In the genomic region with DNA sequence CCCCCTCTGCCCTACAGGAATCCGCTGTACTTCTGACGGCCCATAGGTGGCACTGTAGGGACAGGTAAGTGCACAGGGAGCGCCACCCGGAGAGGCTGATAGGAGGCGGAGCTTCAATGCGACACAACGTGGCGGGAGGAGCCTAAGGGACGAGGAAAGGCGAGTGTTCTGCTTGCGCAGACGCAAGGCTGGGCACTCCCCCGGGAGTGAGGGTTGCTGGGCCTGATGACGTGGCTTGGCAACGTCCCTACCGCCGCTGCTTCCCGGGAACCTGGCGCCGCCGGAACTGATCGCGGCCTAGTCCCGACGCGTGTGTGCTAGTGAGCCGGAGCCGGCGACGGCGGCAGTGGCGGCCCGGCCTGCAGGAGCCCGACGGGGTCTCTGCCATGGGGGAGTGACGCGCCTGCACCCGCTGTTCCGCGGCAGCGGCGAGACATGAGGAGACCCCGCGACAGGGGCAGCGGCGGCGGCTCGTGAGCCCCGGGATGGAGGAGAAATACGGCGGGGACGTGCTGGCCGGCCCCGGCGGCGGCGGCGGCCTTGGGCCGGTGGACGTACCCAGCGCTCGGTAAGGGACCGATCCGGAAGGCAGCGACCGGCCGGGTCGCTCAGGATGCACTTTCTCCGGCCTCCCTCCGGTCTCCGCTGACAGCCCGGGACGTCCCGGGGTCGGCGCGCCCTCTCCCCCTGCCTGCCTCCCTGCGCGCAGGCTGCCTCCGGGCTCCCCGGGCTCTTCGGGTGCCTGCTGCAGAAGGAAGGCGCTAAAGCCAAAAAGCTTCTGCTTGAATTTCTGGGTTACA, we compare ENCODE assay signal across 8 cellular contexts. TPM values are rescaled to one million over a fixed set of nuclear protein-coding genes. Genes with fewer than 3 reads are reported as not detected.
DNase-seq lines count a peak whose midpoint lies in the region; ATAC-seq and TF ChIP-seq lines count a peak whose summit lies in the region.

Gene SLC30A5, plus strand, starts transcription at position 244 of the 800 bp plus-strand sequence. Its CDS starts 242 bp downstream, at position 486.

- no peaks in the 10 kb centered on the region for H3K36me3 ChIP-seq in mammary epithelial cell (ENCODE audit: insufficient read depth, low read length)
- no peaks in the 10 kb centered on the region for H3K36me3 ChIP-seq in iPS-20b (ENCODE audit: insufficient read depth, low read depth, low read length)
- H3K36me3 ChIP-seq in smooth muscle cell (ENCODE audit: low read depth) = no peaks in the 10 kb centered on the region

- H3K4me2 ChIP-seq in mammary epithelial cell (ENCODE audit: insufficient read depth, low read depth, low read length) (peak within 1 kb of the TSS; percentile 98), smooth muscle cell (peak within 1 kb of the TSS; percentile 93)

- intact Hi-C loops in mammary epithelial cell (cut with micrococcal nuclease) = loop anchor here (1.0 to 5.0 kb wide), 7 partner anchors 69 to 321 kb away; partner anchors contain the start of genes AK6, CCNB1, CDK7 and CENPH

- H3K27ac ChIP-seq in VCaP = peak within 1 kb of the TSS; percentile 97
- peak within 1 kb of the TSS; percentile 77 for H3K27ac ChIP-seq in mammary epithelial cell (ENCODE audit: insufficient read depth, low read depth, low read length)
- H3K27ac ChIP-seq in iPS-20b (ENCODE audit: low read length) = no peak within 1 kb of the TSS
- H3K27ac ChIP-seq in smooth muscle cell (ENCODE audit: low read depth) = peak within 1 kb of the TSS; percentile 95

- TF ChIP-seq CTCF in VCaP (conservative IDR thresholded peaks at IDR 0.05) = peak; percentile 96
- peak; percentile 86 to 95 for TF ChIP-seq CTCF in mammary epithelial cell (conservative IDR thresholded peaks at IDR 0.05 in 1 of 2, IDR thresholded peaks at IDR 0.05 in 1 of 2; ENCODE audit: extremely low read depth in 1 of 2, insufficient read depth in 1 of 2, low read depth in 1 of 2, low read length in 2 of 2)
- peak; percentile 85 for TF ChIP-seq CTCF in smooth muscle cell (IDR thresholded peaks at IDR 0.05; ENCODE audit: borderline replicate concordance, insufficient read depth, poor library complexity, severe bottlenecking)

- H3F3A ChIP-seq in smooth muscle cell (ENCODE audit: low read depth) = no peaks in the 10 kb centered on the region

- no TSS peak for BruUV-seq in mammary epithelial cell (replicated peaks; lab: Mats Ljungman, UMichigan)

- in situ Hi-C loops in ACHN (cut with HindIII; ENCODE audit: low pct_ligation_motif_present, low pct_unique_long_range_greater_than_20kb, low sequenced_read_pairs) (no loop called here), mammary epithelial cell (cut with MboI; ENCODE audit: low sequenced_read_pairs in 2 of 2) (loop anchor here in 1 of 2 donors (25.0 kb wide), 1 partner anchor 268 kb away; the partner anchor contains the start of genes AK6, RAD17 and TAF9)

- WGBS in mammary epithelial cell (ENCODE audit: low coverage, missing lambda C conversion rate) = 2% methylated on average over 15 of the region's 83 CpGs
- WGBS in smooth muscle cell (ENCODE audit: low lambda C conversion rate) = under 1% methylated on average over 79 of the region's 83 CpGs

- H3K9ac ChIP-seq in mammary epithelial cell (ENCODE audit: insufficient read depth, low read length) (peak within 1 kb of the TSS; percentile 86), iPS-20b (ENCODE audit: low read depth, low read length) (peak within 1 kb of the TSS; percentile 74), smooth muscle cell (ENCODE audit: low read depth) (peak within 1 kb of the TSS; percentile 98)

- H3K27me3 ChIP-seq in mammary epithelial cell (ENCODE audit: insufficient read depth, low read length) (no peaks in the 10 kb centered on the region), iPS-20b (ENCODE audit: insufficient read depth, low read length) (no peaks in the 10 kb centered on the region), smooth muscle cell (ENCODE audit: low read depth) (no peaks in the 10 kb centered on the region)

- no peaks in the 10 kb centered on the region for H4K20me1 ChIP-seq in mammary epithelial cell (ENCODE audit: insufficient read depth, low read length)
- peaks cover 18% of the 10 kb centered on the region for H4K20me1 ChIP-seq in smooth muscle cell (ENCODE audit: low read depth)

- dilution Hi-C loops in mammary epithelial cell (cut with HindIII; ENCODE audit: low sequenced_read_pairs) = no loop called here

- CTCF ChIA-PET in mammary epithelial cell (lab: Charles Lee; ENCODE audit: low non-redundant PET) = interaction anchor here (0.6 to 1.1 kb wide), 5 partner anchors 58 to 789 kb away, joined by 3 to 7 read pairs (median 5); no protein-coding TSS in a partner anchor

- DNase-seq in ACHN (peak; percentile 98), NCI-H2196 (lab: John Stamatoyannopoulos, UW; ENCODE audit: unreplicated experiment) (peak; percentile 91), mammary epithelial cell (peak; percentile 99), smooth muscle cell (lab: John Stamatoyannopoulos, UW; ENCODE audit: unreplicated experiment) (peak; percentile 83)

- H3K9me3 ChIP-seq in mammary epithelial cell (replicated peaks; ENCODE audit: insufficient read depth, low read length) (no peaks in the 10 kb centered on the region), iPS-20b (ENCODE audit: insufficient read depth, low read depth, low read length) (no peaks in the 10 kb centered on the region), smooth muscle cell (replicated peaks; ENCODE audit: low read depth) (no peaks in the 10 kb centered on the region)

- peaks cover 8% of the 10 kb centered on the region for H3K4me1 ChIP-seq in mammary epithelial cell (ENCODE audit: insufficient read depth, low read length)
- H3K4me1 ChIP-seq in iPS-20b (ENCODE audit: insufficient read depth, low read length) = peaks cover 5% of the 10 kb centered on the region
- peaks cover 10% of the 10 kb centered on the region for H3K4me1 ChIP-seq in smooth muscle cell (ENCODE audit: low read depth)

- ATAC-seq in GM18867 (IDR thresholded peaks at IDR 0.05; ENCODE audit: unreplicated experiment) = peak; percentile 98
- peak; percentile 99 for ATAC-seq in HG03108 (IDR thresholded peaks at IDR 0.05; ENCODE audit: unreplicated experiment)

- peak within 1 kb of the TSS; percentile 82 to 88 (median 87) for H3K4me3 ChIP-seq in mammary epithelial cell (replicated peaks in 1 of 3; ENCODE audit: insufficient read depth in 1 of 3, low read depth in 2 of 3, low read length in 3 of 3)
- peak within 1 kb of the TSS; percentile 83 for H3K4me3 ChIP-seq in iPS-20b (ENCODE audit: low read length)
- H3K4me3 ChIP-seq in smooth muscle cell = peak within 1 kb of the TSS; percentile 95

- peak within 1 kb of the TSS; percentile 94 for H2AFZ ChIP-seq in mammary epithelial cell (ENCODE audit: low read depth, low read length)
- H2AFZ ChIP-seq in smooth muscle cell (ENCODE audit: low read depth) = peak within 1 kb of the TSS; percentile 87

- H3K79me2 ChIP-seq in mammary epithelial cell (ENCODE audit: insufficient read depth, low read length) (peaks cover 50% of the 10 kb centered on the region), smooth muscle cell (ENCODE audit: low read depth) (peaks cover 48% of the 10 kb centered on the region)

RNA-seq across cellular contexts. Expression of gene SLC30A5, which starts in this region (rescaled TPM):
- 10 to 100 TPM; 47.8 to 48.5 TPM for total RNA-seq in mammary epithelial cell
- polyA plus RNA-seq in mammary epithelial cell = 17.7 TPM
- polyA minus RNA-seq in mammary epithelial cell = 22.3 TPM
- total RNA-seq in smooth muscle cell = 79.5 and 87.6 TPM in 2 replicates
- 54.5 and 60.0 TPM in 2 replicates for polyA plus RNA-seq in smooth muscle cell
